Comparison of ENCODE assay signal across 13 cellular contexts in genomic region chr1:66944330-66945274, GRCh38. TPM values are rescaled to one million over a fixed set of nuclear protein-coding genes. Genes with fewer than 3 reads are reported as not detected.
DNase-seq lines count a peak whose midpoint lies in the region; ATAC-seq and TF ChIP-seq lines count a peak whose summit lies in the region.
"Had no signal": no experiment of that assay in that cellular context is flagged by ENCODE, and none has a peak within 500 bp of the region (broad histone marks: within the 10 kb centered on the region; RNA-seq: fewer than 3 reads in every experiment).

No MANE protein-coding gene starts in this region.

- H3K36me3 ChIP-seq in esophagus squamous epithelium = peaks cover 0 to 45% (median 8%) of the 10 kb centered on the region in 3 donors

- no peaks in the 10 kb centered on the region for H3K9me3 ChIP-seq in esophagus squamous epithelium
- H3K9me3 ChIP-seq: BE2C had no signal

- intact Hi-C loops in esophagus squamous epithelium (cut with DNase I) = no loop called here

- 80 to 85% methylated on average over 7 of the region's 7 CpGs for whole genome bisulfite sequencing in esophagus squamous epithelium, 2 donors

- no peak overlapping the region for H3K4me3 ChIP-seq in esophagus squamous epithelium

- DNase-seq in ACHN = peak; percentile 81
- peak; percentile 76 for DNase-seq in RPMI7951 (ENCODE audit: low read depth)
- no peak for DNase-seq in esophagus squamous epithelium (lab: John Stamatoyannopoulos, UW)
- peak; percentile 73 for DNase-seq in myocyte (ENCODE audit: low read depth)
- DNase-seq in globus pallidus (ENCODE audit: low spot score) = no peak
- DNase-seq: activated CD8-positive, alpha-beta memory T cell treated with anti-CD3 and anti-CD28 coated beads, Interleukin-2, amount 50 U/mL, for 48 hours; BE2C; NCI-H1092 treated with DMSO at 0.1 percent for 48 hours; SHP77 treated with DMSO at 0.1 percent for 48 hours had no signal

- in situ Hi-C loops in ACHN (cut with HindIII; ENCODE audit: low pct_ligation_motif_present, low pct_unique_long_range_greater_than_20kb, low sequenced_read_pairs) = no loop called here

- TF ChIP-seq CTCF in esophagus squamous epithelium (IDR thresholded peaks at IDR 0.05) = no peak

- peaks cover 0 to 49% (median 18%) of the 10 kb centered on the region in 3 donors for H3K4me1 ChIP-seq in esophagus squamous epithelium
- H3K4me1 ChIP-seq: BE2C, parathyroid adenoma had no signal

- ATAC-seq in GM21825 (IDR thresholded peaks at IDR 0.05; ENCODE audit: unreplicated experiment) (no peak), HG02759 (IDR thresholded peaks at IDR 0.05; ENCODE audit: unreplicated experiment) (no peak), HG03025 (IDR thresholded peaks at IDR 0.05; ENCODE audit: low FRiP score, unreplicated experiment) (no peak)

- TF ChIP-seq POLR2A in esophagus squamous epithelium (IDR thresholded peaks at IDR 0.05) = no peak

- no peaks in the 10 kb centered on the region for H3K27me3 ChIP-seq in esophagus squamous epithelium
- H3K27me3 ChIP-seq: BE2C had no signal

- H3K27ac ChIP-seq in esophagus squamous epithelium = peak overlapping the region in 3 of 4 donors; percentile 29 to 62 (median 38)
- H3K27ac ChIP-seq: parathyroid adenoma had no signal

RNA-seq across cellular contexts. Expression of gene MIER1, which starts 19.8 kb away (rescaled TPM):
- 31.7 and 41.2 TPM in 2 replicates for total RNA-seq in RPMI7951 (2014; rRNA removed; shearing (Covaris generic))
- 10 to 100 TPM; 17.6 to 34.0 (median 24.4) TPM for total RNA-seq in esophagus squamous epithelium
- total RNA-seq in myocyte = 33.4 and 35.0 TPM in 2 replicates
- 16.6 TPM for polyA plus RNA-seq in myocyte (2012)

RNA-seq across cellular contexts. Expression of gene DNAI4, which starts 19.9 kb away (rescaled TPM):
- 4.7 and 6.6 TPM in 2 replicates for total RNA-seq in RPMI7951 (2014; rRNA removed; shearing (Covaris generic))
- total RNA-seq in esophagus squamous epithelium = 1 to 10 TPM in 1 of 4 donors, under 1 TPM in 2, not detected in 1; 0.29 to 4.8 (median 0.35) TPM
- total RNA-seq in myocyte = 5.6 and 5.9 TPM in 2 replicates
- 2.3 TPM for polyA plus RNA-seq in myocyte (2012)

Comparison
In these comparisons a context has a peak if more than half of its experiments do, and no peak if none do; other contexts are left out.
1. DNase-seq: peak in ACHN (single experiment), RPMI7951 (single experiment) and myocyte (single experiment); none in esophagus squamous epithelium (single experiment) and globus pallidus (single experiment).